10 cellular contexts compared by ENCODE assay signal in genomic region chr12:47739959-47740358, GRCh38. TPM values are rescaled to one million over a fixed set of nuclear protein-coding genes. Genes with fewer than 3 reads are reported as not detected.
DNase-seq lines count a peak whose midpoint lies in the region; ATAC-seq, FAIRE-seq and TF ChIP-seq lines count a peak whose summit lies in the region.
"Had no signal": no experiment of that assay in that cellular context is flagged by ENCODE, and none has a peak within 500 bp of the region (broad histone marks: within the 10 kb centered on the region; RNA-seq: fewer than 3 reads in every experiment).

No MANE protein-coding gene starts in this region.

- CTCF ChIA-PET in K562 (lab: Yijun Ruan, JAX; ENCODE audit: low intra/inter-chr PET ratio): interaction anchor here (1.1 to 1.2 kb wide), 2 partner anchors 97 to 99 kb away, joined by 3 read pairs; no protein-coding TSS in a partner anchor

- H3K27me3 ChIP-seq in K562 (ENCODE audit: control insufficient read depth in 2 of 2, insufficient read depth in 2 of 2, low read length in 2 of 2) (peaks cover 0 to 17% of the 10 kb centered on the region in 2 experiments; a peak in 2 of 5 replicates), suprapubic skin (no peaks in the 10 kb centered on the region)

- H3K4me3 ChIP-seq in K562 (no peak overlapping the region), suprapubic skin (no peak overlapping the region)
- H3K4me3 ChIP-seq: HAP-1 had no signal

- in situ Hi-C loops in K562 (cut with MboI): no loop called here

- H3K27ac ChIP-seq in K562 (ENCODE audit: extremely low read depth, low read depth, low read length) (no peak overlapping the region), suprapubic skin (peak overlapping the region; percentile 8)

- no peaks in the 10 kb centered on the region for H4K20me1 ChIP-seq in K562 (replicated peaks; ENCODE audit: control insufficient read depth, insufficient read depth, low read length)

- H3K36me3 ChIP-seq in K562 (ENCODE audit: control insufficient read depth, insufficient read depth, low read length): no peaks in the 10 kb centered on the region
- H3K36me3 ChIP-seq in suprapubic skin: no peaks in the 10 kb centered on the region
- H3K36me3 ChIP-seq: HAP-1 had no signal

- no peaks in the 10 kb centered on the region for H3K9me1 ChIP-seq in K562 (ENCODE audit: control insufficient read depth, insufficient read depth, low read length)

- TF ChIP-seq EP300 in K562 (IDR thresholded peaks at IDR 0.05; ENCODE audit: low read length) (no peak), suprapubic skin (IDR thresholded peaks at IDR 0.05) (no peak)

- peak; percentile 15 for FAIRE-seq in K562 (lab: Jason Lieb, UNC)
- FAIRE-seq: keratinocyte had no signal

- peak overlapping the region; percentile 22 to 68; a peak in 3 of 4 replicates for H3K9ac ChIP-seq in K562 (ENCODE audit: insufficient read depth in 1 of 2, low read depth in 2 of 2, low read length in 2 of 2)

- no peaks in the 10 kb centered on the region for H3K79me2 ChIP-seq in K562 (ENCODE audit: control insufficient read depth, insufficient read depth, low read length)

- intact Hi-C loops in K562 (cut with micrococcal nuclease): no loop called here

- no peaks in the 10 kb centered on the region for H3K9me3 ChIP-seq in K562 (replicated peaks; ENCODE audit: control insufficient read depth, insufficient read depth, low read depth, low read length)
- H3K9me3 ChIP-seq in suprapubic skin: no peaks in the 10 kb centered on the region
- H3K9me3 ChIP-seq: HAP-1 had no signal

- WGBS in K562 (ENCODE audit: insufficient coverage, low coverage, missing lambda C conversion rate): 18% methylated on average over 11 of the region's 11 CpGs
- 61% methylated on average over 11 of the region's 11 CpGs for WGBS in suprapubic skin

- H3K4me2 ChIP-seq in K562 (ENCODE audit: insufficient read depth, low read length): peak overlapping the region; percentile 13; the same call in 1 of the 2 replicates

- ATAC-seq in GM19438 (IDR thresholded peaks at IDR 0.05; ENCODE audit: low read depth, unreplicated experiment): peak; percentile 62
- peak; percentile 54 for ATAC-seq in HG03064 (IDR thresholded peaks at IDR 0.05; ENCODE audit: low read depth, unreplicated experiment)
- peak; percentile 77 for ATAC-seq in K562

- BruUV-seq in K562 (replicated peaks; lab: Mats Ljungman, UMichigan): no TSS peak

- H2AFZ ChIP-seq in K562 (ENCODE audit: low read depth, low read length): peak overlapping the region; percentile 90

- POLR2A ChIA-PET in K562 (lab: Yijun Ruan, JAX): interaction anchor here (0.6 to 3.8 kb wide), 5 partner anchors 27 to 42 kb away, joined by 3 to 11 read pairs (median 4); no protein-coding TSS in a partner anchor

- TF ChIP-seq POLR2A in K562 (conservative IDR thresholded peaks at IDR 0.05) (no peak), suprapubic skin (IDR thresholded peaks at IDR 0.05) (no peak)

- TF ChIP-seq CTCF in K562 (IDR thresholded peaks at IDR 0.05 in 2 of 3, conservative IDR thresholded peaks at IDR 0.05 in 1 of 3; ENCODE audit: insufficient read depth in 2 of 3, low read depth in 1 of 3, low read length in 3 of 3): 0 out of 6 replicates have a peak, but pooled peaks of 1 of the 3 experiments have one; percentile 7
- TF ChIP-seq CTCF in suprapubic skin (IDR thresholded peaks at IDR 0.05): no peak

- DNase-seq in K562 (ENCODE audit: extremely low read depth in 1 of 4, low spot score in 3 of 4) (peak; percentile 62 to 69 (median 64)), suprapubic skin (ENCODE audit: low spot score in 2 of 2) (no peak), iPS-NIHi7 (ENCODE audit: extremely low spot score) (no peak), mesenteric fat pad (ENCODE audit: low spot score) (no peak)
- DNase-seq in stimulated activated naive CD4-positive, alpha-beta T cell (lab: John Stamatoyannopoulos, UW): no peak
- DNase-seq in activated CD4-positive, alpha-beta T cell treated with anti-CD3 and anti-CD28 coated beads for 4 hours: no peak

- no peak for TF ChIP-seq RAD21 in K562 (CRISPR knock-in tag; conservative IDR thresholded peaks at IDR 0.05 in 1 of 2, IDR thresholded peaks at IDR 0.05 in 1 of 2)

- peaks cover 35 to 62% of the 10 kb centered on the region in 2 experiments for H3K4me1 ChIP-seq in K562 (replicated peaks in 1 of 2; ENCODE audit: control insufficient read depth in 2 of 2, insufficient read depth in 2 of 2, low read length in 2 of 2)
- peaks cover 82% of the 10 kb centered on the region for H3K4me1 ChIP-seq in suprapubic skin
- H3K4me1 ChIP-seq: HAP-1 had no signal

RNA-seq across cellular contexts. Expression of gene ENDOU, which starts 14.7 kb away (rescaled TPM):
- not detected in 2 replicates for total RNA-seq in K562 (2011; cell fraction: chromatin; rRNA removed; ENCODE audit: low replicate concordance)
- not detected in 2 replicates for total RNA-seq in K562 (2011; cell fraction: nucleolus; rRNA removed)
- not detected in 2 replicates for total RNA-seq in K562 (2011; cell fraction: nucleoplasm; rRNA removed)
- total RNA-seq in K562 (2014; rRNA removed): 0.04 TPM in 1 of 2 replicates, not detected in the other
- total RNA-seq in K562 (2014; rRNA removed; fragmentation: Illumina TruSeq; extraction: Trizol): not detected in 2 replicates
- not detected in 2 replicates for total RNA-seq in K562 (2015; rRNA removed; fragmentation: Illumina TruSeq; extraction: Trizol)
- not detected in 2 replicates for total RNA-seq in K562 (2021)
- 0.03 TPM in 1 of 2 replicates, not detected in the other for polyA plus RNA-seq in K562 (2011; rRNA removed)
- 0.04 TPM in 1 of 2 replicates, not detected in the other for polyA plus RNA-seq in K562 (2011; cell fraction: cytosol; rRNA removed)
- polyA plus RNA-seq in K562 (2011; cell fraction: nucleus; rRNA removed): 0.16 TPM in 1 of 2 replicates, not detected in the other
- polyA plus RNA-seq in K562 (2012): 0.17 TPM in 1 of 2 replicates, not detected in the other
- polyA plus RNA-seq in K562 (2014; fragmentation: Illumina TruSeq; extraction: Trizol): not detected in 2 replicates
- polyA plus RNA-seq in K562 (2014; fragmentation: Nextera tagmentation; extraction: Ambion mirVana): not detected
- polyA plus RNA-seq in K562 (2014; rRNA removed): not detected in 2 replicates
- 0.12 TPM in 1 of 2 replicates, not detected in the other for polyA minus RNA-seq in K562 (2011; rRNA and poly(A)+ RNA removed)
- not detected in 2 replicates for polyA minus RNA-seq in K562 (2011; cell fraction: cytosol; rRNA and poly(A)+ RNA removed)
- polyA minus RNA-seq in K562 (2011; cell fraction: nucleus; rRNA and poly(A)+ RNA removed): not detected in 2 replicates
- 10 to 100 TPM in 3 of 4 donors, 1 to 10 TPM in 1; 3.5 to 36.1 (median 20.8) TPM for total RNA-seq in suprapubic skin
- 1.4 TPM for total RNA-seq in mesenteric fat pad

RNA-seq across cellular contexts. Expression of gene RAPGEF3, which starts 18.7 kb away (rescaled TPM):
- total RNA-seq in K562 (2011; cell fraction: chromatin; rRNA removed; ENCODE audit: low replicate concordance): 1.5 and 4.3 TPM in 2 replicates
- total RNA-seq in K562 (2011; cell fraction: nucleolus; rRNA removed): 2.2 and 2.3 TPM in 2 replicates
- 1.7 and 2.3 TPM in 2 replicates for total RNA-seq in K562 (2011; cell fraction: nucleoplasm; rRNA removed)
- 0.45 and 0.78 TPM in 2 replicates for total RNA-seq in K562 (2014; rRNA removed)
- 0.15 and 0.16 TPM in 2 replicates for total RNA-seq in K562 (2014; rRNA removed; fragmentation: Illumina TruSeq; extraction: Trizol)
- total RNA-seq in K562 (2015; rRNA removed; fragmentation: Illumina TruSeq; extraction: Trizol): 0.15 and 0.33 TPM in 2 replicates
- 0.78 and 1.3 TPM in 2 replicates for total RNA-seq in K562 (2021)
- polyA plus RNA-seq in K562 (2011; rRNA removed): 0.38 and 0.61 TPM in 2 replicates
- 0.49 and 0.50 TPM in 2 replicates for polyA plus RNA-seq in K562 (2011; cell fraction: cytosol; rRNA removed)
- 2.9 and 5.0 TPM in 2 replicates for polyA plus RNA-seq in K562 (2011; cell fraction: nucleus; rRNA removed)
- 0.76 and 2.1 TPM in 2 replicates for polyA plus RNA-seq in K562 (2012)
- polyA plus RNA-seq in K562 (2014; fragmentation: Illumina TruSeq; extraction: Trizol): 0.37 and 0.43 TPM in 2 replicates
- polyA plus RNA-seq in K562 (2014; fragmentation: Nextera tagmentation; extraction: Ambion mirVana): under 1 TPM in 1 of 2 experiments, not detected in 1; 0.03 TPM
- polyA plus RNA-seq in K562 (2014; rRNA removed): 0.44 and 1.1 TPM in 2 replicates
- 0.60 and 0.78 TPM in 2 replicates for polyA minus RNA-seq in K562 (2011; rRNA and poly(A)+ RNA removed)
- not detected in 2 replicates for polyA minus RNA-seq in K562 (2011; cell fraction: cytosol; rRNA and poly(A)+ RNA removed)
- 1.3 and 3.3 TPM in 2 replicates for polyA minus RNA-seq in K562 (2011; cell fraction: nucleus; rRNA and poly(A)+ RNA removed)
- 10 to 100 TPM in 3 of 4 donors, 1 to 10 TPM in 1; 9.3 to 48.9 (median 20.0) TPM for total RNA-seq in suprapubic skin
- total RNA-seq in mesenteric fat pad: 79.4 TPM

RNA-seq across cellular contexts. Expression of gene SLC48A1, which starts 33.1 kb away (rescaled TPM):
- 18.5 and 36.8 TPM in 2 replicates for total RNA-seq in K562 (2011; cell fraction: chromatin; rRNA removed; ENCODE audit: low replicate concordance)
- total RNA-seq in K562 (2011; cell fraction: nucleolus; rRNA removed): 31.2 and 31.5 TPM in 2 replicates
- 45.5 and 69.2 TPM in 2 replicates for total RNA-seq in K562 (2011; cell fraction: nucleoplasm; rRNA removed)
- total RNA-seq in K562 (2014; rRNA removed) (16.3 and 25.4 TPM in 2 replicates), K562 (2014; rRNA removed; fragmentation: Illumina TruSeq; extraction: Trizol) (13.1 and 18.3 TPM in 2 replicates), K562 (2015; rRNA removed; fragmentation: Illumina TruSeq; extraction: Trizol) (16.1 and 16.2 TPM in 2 replicates), K562 (2021) (37.5 and 41.9 TPM in 2 replicates), suprapubic skin (10 to 100 TPM; 38.2 to 53.6 (median 44.7) TPM), mesenteric fat pad (40.3 TPM)
- polyA plus RNA-seq in K562 (2011; rRNA removed) (10.7 and 15.7 TPM in 2 replicates), K562 (2014; fragmentation: Illumina TruSeq; extraction: Trizol) (28.6 and 30.4 TPM in 2 replicates), K562 (2014; fragmentation: Nextera tagmentation; extraction: Ambion mirVana) (10 to 100 TPM; 23.5 to 26.9 TPM), K562 (2014; rRNA removed) (18.7 and 23.6 TPM in 2 replicates)
- polyA plus RNA-seq in K562 (2011; cell fraction: cytosol; rRNA removed): 16.7 and 26.0 TPM in 2 replicates
- 25.7 and 35.1 TPM in 2 replicates for polyA plus RNA-seq in K562 (2011; cell fraction: nucleus; rRNA removed)
- 22.2 and 44.4 TPM in 2 replicates for polyA plus RNA-seq in K562 (2012)
- polyA minus RNA-seq in K562 (2011; rRNA and poly(A)+ RNA removed): 7.6 and 8.9 TPM in 2 replicates
- polyA minus RNA-seq in K562 (2011; cell fraction: cytosol; rRNA and poly(A)+ RNA removed): 14.8 and 17.6 TPM in 2 replicates
- polyA minus RNA-seq in K562 (2011; cell fraction: nucleus; rRNA and poly(A)+ RNA removed): 6.9 and 11.6 TPM in 2 replicates

RNA-seq across cellular contexts. Expression of gene RPAP3, which starts 34.1 kb away (rescaled TPM):
- total RNA-seq in K562 (2011; cell fraction: chromatin; rRNA removed; ENCODE audit: low replicate concordance): 20.5 and 93.3 TPM in 2 replicates
- 6.8 and 10.9 TPM in 2 replicates for total RNA-seq in K562 (2011; cell fraction: nucleolus; rRNA removed)
- 27.2 and 35.5 TPM in 2 replicates for total RNA-seq in K562 (2011; cell fraction: nucleoplasm; rRNA removed)
- 34.2 and 44.0 TPM in 2 replicates for total RNA-seq in K562 (2014; rRNA removed)
- total RNA-seq in K562 (2014; rRNA removed; fragmentation: Illumina TruSeq; extraction: Trizol): 68.9 and 93.0 TPM in 2 replicates
- 70.2 and 75.8 TPM in 2 replicates for total RNA-seq in K562 (2015; rRNA removed; fragmentation: Illumina TruSeq; extraction: Trizol)
- 54.1 and 57.1 TPM in 2 replicates for total RNA-seq in K562 (2021)
- 31.2 and 50.6 TPM in 2 replicates for polyA plus RNA-seq in K562 (2011; rRNA removed)
- polyA plus RNA-seq in K562 (2011; cell fraction: cytosol; rRNA removed): 4.7 and 9.4 TPM in 2 replicates
- 7.0 and 13.4 TPM in 2 replicates for polyA plus RNA-seq in K562 (2011; cell fraction: nucleus; rRNA removed)
- 39.9 and 43.0 TPM in 2 replicates for polyA plus RNA-seq in K562 (2012)
- polyA plus RNA-seq in K562 (2014; fragmentation: Illumina TruSeq; extraction: Trizol): 74.4 and 92.1 TPM in 2 replicates
- 10 to 100 TPM; 40.0 to 50.9 TPM for polyA plus RNA-seq in K562 (2014; fragmentation: Nextera tagmentation; extraction: Ambion mirVana)
- polyA plus RNA-seq in K562 (2014; rRNA removed): 62.4 and 69.0 TPM in 2 replicates
- polyA minus RNA-seq in K562 (2011; rRNA and poly(A)+ RNA removed): 39.2 and 49.2 TPM in 2 replicates
- 14.5 and 19.5 TPM in 2 replicates for polyA minus RNA-seq in K562 (2011; cell fraction: cytosol; rRNA and poly(A)+ RNA removed)
- 19.5 and 30.1 TPM in 2 replicates for polyA minus RNA-seq in K562 (2011; cell fraction: nucleus; rRNA and poly(A)+ RNA removed)
- total RNA-seq in suprapubic skin: 10 to 100 TPM; 11.7 to 25.5 (median 19.4) TPM
- total RNA-seq in mesenteric fat pad: 17.6 TPM

Comparison
In these comparisons a context has a peak if more than half of its experiments do, and no peak if none do; other contexts are left out.
1. DNase-seq: peak in K562 (4 of 4); none in suprapubic skin (0 of 2), stimulated activated naive CD4-positive, alpha-beta T cell (0 of 6), iPS-NIHi7 (single experiment), activated CD4-positive, alpha-beta T cell treated with anti-CD3 and anti-CD28 coated beads for 4 hours (0 of 2) and mesenteric fat pad (single experiment).
2. Peak in every context shown above with its lines, with median percentiles within 50 percentile points of each other: ATAC-seq.